In genomic region chr9:109856785-109857184, GRCh38 we compare ENCODE assay signal across 12 cellular contexts.
DNase-seq lines count a peak whose midpoint lies in the region; TF ChIP-seq lines count a peak whose summit lies in the region.
"Had no signal": no experiment of that assay in that cellular context is flagged by ENCODE, and none has a peak within 500 bp of the region (broad histone marks: within the 10 kb centered on the region; RNA-seq: fewer than 3 reads in every experiment).

No MANE protein-coding gene starts in this region.

- H3K36me3 ChIP-seq in prostate gland: no peaks in the 10 kb centered on the region
- H3K36me3 ChIP-seq: BLaER1 treated with 17β-estradiol and CSF1 and Interleukin-3, amounts not matched to agents 10 nM and 100 nM had no signal

- H3K27ac ChIP-seq in caudate nucleus (ENCODE audit: low read depth, low read length): peak overlapping the region; percentile 90
- H3K27ac ChIP-seq in prostate gland: no peak overlapping the region
- H3K27ac ChIP-seq: BLaER1 treated with 17β-estradiol and CSF1 and Interleukin-3, amounts not matched to agents 10 nM and 100 nM had no signal

- no peak overlapping the region for H3K27ac Mint-ChIP-seq in T-helper 2 cell treated with Interferon-gamma antibody and Interleukin-4, amounts not matched to agents 5 μg/mL and 100 μg/mL, for 36 hours

- no peaks in the 10 kb centered on the region for H3K36me3 Mint-ChIP-seq in T-helper 2 cell treated with Interferon-gamma antibody and Interleukin-4, amounts not matched to agents 5 μg/mL and 100 μg/mL, for 36 hours (ENCODE audit: low read depth)

- H3K4me1 Mint-ChIP-seq in T-helper 2 cell treated with Interferon-gamma antibody and Interleukin-4, amounts not matched to agents 5 μg/mL and 100 μg/mL, for 36 hours (ENCODE audit: low read depth): no peaks in the 10 kb centered on the region

- no peaks in the 10 kb centered on the region for H3K9me3 Mint-ChIP-seq in T-helper 2 cell treated with Interferon-gamma antibody and Interleukin-4, amounts not matched to agents 5 μg/mL and 100 μg/mL, for 36 hours

- TF ChIP-seq CTCF in prostate gland (IDR thresholded peaks at IDR 0.05): no peak

- intact Hi-C loops in posterior cingulate gyrus (cut with DNase I) (no loop called here), prostate gland (cut with DNase I) (no loop called here)

- H3K27me3 ChIP-seq in prostate gland (replicated peaks; ENCODE audit: insufficient read depth): no peaks in the 10 kb centered on the region
- H3K27me3 ChIP-seq: BLaER1 treated with 17β-estradiol and CSF1 and Interleukin-3, amounts not matched to agents 10 nM and 100 nM had no signal

- DNase-seq in GM04503 (ENCODE audit: low read depth) (peak; percentile 13), caudate nucleus (lab: John Stamatoyannopoulos, UW) (peak in 59 of 61 donors; percentile 27 to 95 (median 81)), hypothalamus (lab: John Stamatoyannopoulos, UW) (peak in 45 of 51 donors; percentile 6 to 92 (median 70)), posterior cingulate gyrus (peak; percentile 74 to 98 (median 86)), prostate gland (ENCODE audit: low spot score) (no peak), Kasumi-1 (lab: John Stamatoyannopoulos, UW) (no peak)
- no peak for DNase-seq in activated effector memory CD4-positive, alpha-beta T cell treated with Interleukin-2 at 50 U/mL for 16 hours
- DNase-seq in T-helper 2 cell treated with Interferon-gamma antibody and Interleukin-4, amounts not matched to agents 5 μg/mL and 100 μg/mL, for 36 hours (ENCODE audit: low spot score): no peak
- DNase-seq: activated CD4-positive, alpha-beta T cell treated with anti-CD3 and anti-CD28 coated beads, Interleukin-2, amount 50 U/mL, for 4 hours; NCI-H345; stimulated activated naive CD4-positive, alpha-beta T cell treated with Interleukin-2 at 50 U/mL for 16 hours had no signal

- H3K4me1 ChIP-seq in prostate gland (replicated peaks): no peaks in the 10 kb centered on the region

- H3K9me3 ChIP-seq in prostate gland: no peaks in the 10 kb centered on the region

- H3K27me3 Mint-ChIP-seq in T-helper 2 cell treated with Interferon-gamma antibody and Interleukin-4, amounts not matched to agents 5 μg/mL and 100 μg/mL, for 36 hours (ENCODE audit: low read depth): peaks cover 37% of the 10 kb centered on the region

- TF ChIP-seq POLR2A in prostate gland (IDR thresholded peaks at IDR 0.05): no peak

- H3K4me3 Mint-ChIP-seq in T-helper 2 cell treated with Interferon-gamma antibody and Interleukin-4, amounts not matched to agents 5 μg/mL and 100 μg/mL, for 36 hours: no peak overlapping the region

- WGBS in prostate gland: 62% methylated on average over 6 of the region's 6 CpGs

- no peak overlapping the region for H3K4me3 ChIP-seq in prostate gland
- H3K4me3 ChIP-seq: BLaER1 treated with 17β-estradiol and CSF1 and Interleukin-3, amounts not matched to agents 10 nM and 100 nM had no signal

Comparison
In these comparisons a context has a peak if more than half of its experiments do, and no peak if none do; other contexts are left out.
1. DNase-seq: peak in GM04503 (single experiment), caudate nucleus (59 of 61), hypothalamus (45 of 51) and posterior cingulate gyrus (10 of 10); none in activated effector memory CD4-positive, alpha-beta T cell treated with Interleukin-2 at 50 U/mL for 16 hours (single experiment), prostate gland (single experiment), T-helper 2 cell treated with Interferon-gamma antibody and Interleukin-4, amounts not matched to agents 5 μg/mL and 100 μg/mL, for 36 hours (single experiment) and Kasumi-1 (0 of 2).